ENCODE assay signal across 8 cellular contexts in the genomic region with DNA sequence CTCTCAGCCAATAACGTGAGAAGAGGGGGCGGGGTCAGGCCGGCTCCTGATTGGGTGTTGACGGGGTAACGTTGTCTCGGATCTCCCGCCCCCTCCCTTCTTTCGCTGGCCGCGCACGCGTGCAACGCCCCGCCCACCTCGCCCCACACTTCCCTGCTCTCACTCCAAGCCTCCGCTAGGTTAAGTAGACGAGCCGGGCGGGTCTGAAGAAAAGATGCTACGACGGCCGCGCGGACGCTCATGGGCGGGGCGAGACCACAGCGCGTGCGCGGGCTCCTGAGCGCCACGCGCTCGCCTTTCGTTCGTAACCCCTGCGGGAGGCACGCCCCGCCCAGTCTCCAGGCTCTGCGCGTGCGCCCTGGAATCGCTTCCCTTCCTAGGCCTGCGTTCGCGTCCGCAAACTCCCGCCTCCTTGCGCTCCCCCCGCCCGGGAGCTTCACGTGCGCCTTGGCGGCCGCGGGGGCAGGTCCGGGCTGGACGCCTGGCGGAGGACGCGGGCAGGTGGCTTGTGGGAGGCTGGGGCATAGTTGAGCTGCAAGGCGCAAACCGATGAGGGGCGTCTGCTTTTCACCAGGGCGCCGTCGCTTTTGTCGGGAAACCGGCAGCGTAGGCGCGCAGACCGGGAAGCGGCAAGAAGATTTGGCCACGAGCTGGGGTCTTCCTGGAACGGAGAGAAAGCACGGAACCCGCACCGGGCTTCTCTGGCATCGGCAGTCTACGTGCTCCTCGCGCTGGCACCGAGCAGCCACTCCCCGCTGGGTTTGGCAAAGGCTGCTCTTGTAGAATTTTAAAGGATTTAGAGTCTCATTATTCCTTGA. TPM values are rescaled to one million over a fixed set of nuclear protein-coding genes. Genes with fewer than 3 reads are reported as not detected.
DNase-seq lines count a peak whose midpoint lies in the region; ATAC-seq and TF ChIP-seq lines count a peak whose summit lies in the region.

No MANE protein-coding gene starts in this region.

- CTCF ChIA-PET in naive thymus-derived CD4-positive, alpha-beta T cell (lab: Charles Lee): no interaction called here

- peak overlapping the region; percentile 87 for H3K27ac ChIP-seq in fibroblast of lung (ENCODE audit: insufficient read depth, low read length)
- H3K27ac ChIP-seq in naive thymus-derived CD4-positive, alpha-beta T cell (ENCODE audit: low read depth, low read length): peak overlapping the region; percentile 98

- peak overlapping the region; percentile 97 for H3K4me2 ChIP-seq in fibroblast of lung (ENCODE audit: extremely low read depth, insufficient read depth, low read length)

- no peaks in the 10 kb centered on the region for H3K27me3 ChIP-seq in fibroblast of lung (ENCODE audit: control insufficient read depth, insufficient read depth, low read length)
- no peaks in the 10 kb centered on the region for H3K27me3 ChIP-seq in naive thymus-derived CD4-positive, alpha-beta T cell (ENCODE audit: control insufficient read depth in 2 of 2, insufficient read depth in 2 of 2, low read length in 2 of 2)

- no peaks in the 10 kb centered on the region for H3K9me3 Mint-ChIP-seq in activated T-helper 17 cell treated with anti-CD3 and anti-CD28 coated beads, Interleukin-2, amount 50 U/mL, for 72 hours
- no peaks in the 10 kb centered on the region for H3K9me3 Mint-ChIP-seq in naive thymus-derived CD4-positive, alpha-beta T cell
- H3K9me3 Mint-ChIP-seq in stimulated activated memory B cell treated with anti-CD40 and anti-IgM and Interleukin-4, amounts not matched to agents 10 μg/mL and 1 μg/mL and 100 μg/mL, for 72 hours: no peaks in the 10 kb centered on the region

- H2AFZ ChIP-seq in fibroblast of lung (ENCODE audit: low read length): peak overlapping the region; percentile 79

- H3K4me3 ChIP-seq in fibroblast of lung (replicated peaks in 1 of 4; ENCODE audit: control extremely low read depth in 1 of 4, insufficient read depth in 1 of 4, low read depth in 3 of 4, low read length in 4 of 4): peak overlapping the region; percentile 49 to 85 (median 66)
- peak overlapping the region; percentile 88 for H3K4me3 ChIP-seq in naive thymus-derived CD4-positive, alpha-beta T cell (ENCODE audit: low read length)

- peak overlapping the region; percentile 84 for H3K9ac ChIP-seq in fibroblast of lung (ENCODE audit: insufficient read depth, low read length)

- DNase-seq in ELF-1 (ENCODE audit: low read depth, low spot score) (peak; percentile 99), GOT3 (lab: John Stamatoyannopoulos, UW) (peak; percentile 94), LHCN-M2 (ENCODE audit: low read depth) (peak; percentile 99), RPMI7951 (ENCODE audit: low read depth) (peak; percentile 96), fibroblast of lung (ENCODE audit: low read depth in 2 of 2) (peak; percentile 99)
- DNase-seq in naive thymus-derived CD4-positive, alpha-beta T cell: peak; percentile 97 to 100 (median 98)

- peak overlapping the region; percentile 92 for H3K4me3 Mint-ChIP-seq in activated T-helper 17 cell treated with anti-CD3 and anti-CD28 coated beads, Interleukin-2, amount 50 U/mL, for 72 hours
- peak overlapping the region; percentile 81 to 98 (median 87) for H3K4me3 Mint-ChIP-seq in naive thymus-derived CD4-positive, alpha-beta T cell
- peak overlapping the region; percentile 94 for H3K4me3 Mint-ChIP-seq in stimulated activated memory B cell treated with anti-CD40 and anti-IgM and Interleukin-4, amounts not matched to agents 10 μg/mL and 1 μg/mL and 100 μg/mL, for 72 hours

- POLR2A ChIA-PET in naive thymus-derived CD4-positive, alpha-beta T cell (lab: Charles Lee): interaction anchor here (0.8 to 3.3 kb wide), 5 partner anchors 228 to 805 kb away, joined by 4 to 13 read pairs (median 8); partner anchors contain the start of genes ABHD18, JADE1, LARP1B and MFSD8

- H3K79me2 ChIP-seq in fibroblast of lung (ENCODE audit: control insufficient read depth, insufficient read depth, low read length): peaks cover 40% of the 10 kb centered on the region

- intact Hi-C loops in naive thymus-derived CD4-positive, alpha-beta T cell (cut with micrococcal nuclease): loop anchor here (1.0 to 5.0 kb wide), 13 partner anchors 15 to 808 kb away; partner anchors contain the start of genes ABHD18 (in 2 of the 2), C4orf33 (in 2 of the 2), LARP1B (in 2 of the 2) and MFSD8 (in 2 of the 2)

- H3K27me3 Mint-ChIP-seq in activated T-helper 17 cell treated with anti-CD3 and anti-CD28 coated beads, Interleukin-2, amount 50 U/mL, for 72 hours: no peaks in the 10 kb centered on the region
- no peaks in the 10 kb centered on the region for H3K27me3 Mint-ChIP-seq in naive thymus-derived CD4-positive, alpha-beta T cell
- no peaks in the 10 kb centered on the region for H3K27me3 Mint-ChIP-seq in stimulated activated memory B cell treated with anti-CD40 and anti-IgM and Interleukin-4, amounts not matched to agents 10 μg/mL and 1 μg/mL and 100 μg/mL, for 72 hours

- peak; percentile 87 for ATAC-seq in activated T-helper 17 cell treated with anti-CD3 and anti-CD28 coated beads, Interleukin-2, amount 50 U/mL, for 72 hours (replicated peaks)
- ATAC-seq in naive thymus-derived CD4-positive, alpha-beta T cell: peak; percentile 90
- ATAC-seq in stimulated activated memory B cell treated with anti-CD40 and anti-IgM and Interleukin-4, amounts not matched to agents 10 μg/mL and 1 μg/mL and 100 μg/mL, for 72 hours: peak; percentile 96

- peaks cover 21% of the 10 kb centered on the region for H3K4me1 Mint-ChIP-seq in activated T-helper 17 cell treated with anti-CD3 and anti-CD28 coated beads, Interleukin-2, amount 50 U/mL, for 72 hours
- peaks cover 26 to 50% (median 46%) of the 10 kb centered on the region in 7 donors for H3K4me1 Mint-ChIP-seq in naive thymus-derived CD4-positive, alpha-beta T cell
- peaks cover 32% of the 10 kb centered on the region for H3K4me1 Mint-ChIP-seq in stimulated activated memory B cell treated with anti-CD40 and anti-IgM and Interleukin-4, amounts not matched to agents 10 μg/mL and 1 μg/mL and 100 μg/mL, for 72 hours

- peaks cover 2% of the 10 kb centered on the region for H3K4me1 ChIP-seq in fibroblast of lung (ENCODE audit: control insufficient read depth, extremely low read depth, insufficient read depth, low read length)
- H3K4me1 ChIP-seq in naive thymus-derived CD4-positive, alpha-beta T cell (ENCODE audit: control insufficient read depth in 2 of 2, insufficient read depth in 2 of 2, low read length in 2 of 2): peaks cover 12 to 25% of the 10 kb centered on the region in 2 donors

- peak overlapping the region; percentile 89 for H3K27ac Mint-ChIP-seq in activated T-helper 17 cell treated with anti-CD3 and anti-CD28 coated beads, Interleukin-2, amount 50 U/mL, for 72 hours
- H3K27ac Mint-ChIP-seq in naive thymus-derived CD4-positive, alpha-beta T cell: peak overlapping the region; percentile 82 to 99 (median 96)
- peak overlapping the region; percentile 70 for H3K27ac Mint-ChIP-seq in stimulated activated memory B cell treated with anti-CD40 and anti-IgM and Interleukin-4, amounts not matched to agents 10 μg/mL and 1 μg/mL and 100 μg/mL, for 72 hours

- H4K20me1 ChIP-seq in fibroblast of lung (ENCODE audit: control insufficient read depth, extremely low read depth, insufficient read depth, low read length): no peaks in the 10 kb centered on the region

- H3K36me3 Mint-ChIP-seq in activated T-helper 17 cell treated with anti-CD3 and anti-CD28 coated beads, Interleukin-2, amount 50 U/mL, for 72 hours (ENCODE audit: low read depth): peaks cover 37% of the 10 kb centered on the region
- H3K36me3 Mint-ChIP-seq in naive thymus-derived CD4-positive, alpha-beta T cell: peaks cover 0 to 13% (median 4%) of the 10 kb centered on the region in 5 donors
- H3K36me3 Mint-ChIP-seq in stimulated activated memory B cell treated with anti-CD40 and anti-IgM and Interleukin-4, amounts not matched to agents 10 μg/mL and 1 μg/mL and 100 μg/mL, for 72 hours: no peaks in the 10 kb centered on the region

- H3K9me3 ChIP-seq in fibroblast of lung (ENCODE audit: control insufficient read depth, insufficient read depth, low read depth, low read length): no peaks in the 10 kb centered on the region
- H3K9me3 ChIP-seq in naive thymus-derived CD4-positive, alpha-beta T cell (ENCODE audit: control insufficient read depth in 2 of 3, low read length in 3 of 3): no peaks in the 10 kb centered on the region

- TF ChIP-seq CTCF in fibroblast of lung (conservative IDR thresholded peaks at IDR 0.05 in 1 of 2, IDR thresholded peaks at IDR 0.05 in 1 of 2; ENCODE audit: low read depth in 1 of 2, low read length in 2 of 2): peak in 1 of 2 donors; percentile 15

- no peaks in the 10 kb centered on the region for H3K36me3 ChIP-seq in fibroblast of lung (ENCODE audit: control insufficient read depth, insufficient read depth, low read length)
- H3K36me3 ChIP-seq in naive thymus-derived CD4-positive, alpha-beta T cell (ENCODE audit: control insufficient read depth in 2 of 3, insufficient read depth in 3 of 3, low read length in 3 of 3): no peaks in the 10 kb centered on the region

RNA-seq across cellular contexts. Expression of gene PGRMC2, which starts 0.5 kb away (rescaled TPM):
- 16.9 and 23.5 TPM in 2 replicates for total RNA-seq in LHCN-M2 (2014; rRNA removed)
- polyA plus RNA-seq in LHCN-M2 (2012): 80.1 TPM
- 13.6 and 15.6 TPM in 2 replicates for total RNA-seq in RPMI7951 (2014; rRNA removed; shearing (Covaris generic))
- 10 to 100 TPM; 43.0 to 61.8 TPM for total RNA-seq in activated T-helper 17 cell treated with anti-CD3 and anti-CD28 coated beads, Interleukin-2, amount 50 U/mL, for 72 hours
- total RNA-seq in fibroblast of lung: 22.1 and 30.4 TPM in 2 replicates
- polyA plus RNA-seq in fibroblast of lung: 35.8 and 95.6 TPM in 2 replicates
- polyA plus RNA-seq in fibroblast of lung (2012): 76.8 and 184 TPM in 2 replicates
- polyA minus RNA-seq in fibroblast of lung (ENCODE audit: low replicate concordance): 1.1 and 6.2 TPM in 2 replicates
- total RNA-seq in naive thymus-derived CD4-positive, alpha-beta T cell: 10 to 100 TPM; 35.3 to 65.6 (median 49.2) TPM
- polyA plus RNA-seq in naive thymus-derived CD4-positive, alpha-beta T cell: 10 to 100 TPM; 17.4 to 23.7 TPM

Comparison
In these comparisons a context has a peak if more than half of its experiments do, and no peak if none do; other contexts are left out.
1. Peak in every context shown above with its lines: DNase-seq, ATAC-seq, H3K4me3 ChIP-seq and H3K27ac ChIP-seq.